8 cellular contexts compared by ENCODE assay signal in genomic region chr13:114098689-114099056, GRCh38. TPM values are rescaled to one million over a fixed set of nuclear protein-coding genes. Genes with fewer than 3 reads are reported as not detected.
DNase-seq lines count a peak whose midpoint lies in the region; ATAC-seq and TF ChIP-seq lines count a peak whose summit lies in the region.
"Not testable (repeated sequence)": the region's sequence is repeated elsewhere in the genome, so short reads cannot be mapped to it uniquely, and the experiment has no call there.

No MANE protein-coding gene starts in this region.

- ATAC-seq in activated T-cell treated with anti-CD3 and anti-CD28 coated beads, Interleukin-2, amount 50 U/mL, for 72 hours (replicated peaks in 1 of 2); central memory CD8-positive, alpha-beta T cell (replicated peaks; ENCODE audit: extremely low read depth, poor library complexity, severe bottlenecking); Right ventricle myocardium superior (ENCODE audit: poor library complexity): not testable (repeated sequence)

- not testable (repeated sequence) for TF ChIP-seq CTCF in Peyer's patch (IDR thresholded peaks at IDR 0.05); mesothelial cell of epicardium (IDR thresholded peaks at IDR 0.05; ENCODE audit: unreplicated experiment)

- H3K27ac Mint-ChIP-seq in activated T-cell treated with anti-CD3 and anti-CD28 coated beads, Interleukin-2, amount 50 U/mL, for 72 hours, result peak overlapping the region; percentile 84
- peak overlapping the region; percentile 92 for H3K27ac Mint-ChIP-seq in central memory CD8-positive, alpha-beta T cell (ENCODE audit: low read depth)
- H3K27ac Mint-ChIP-seq in mesothelial cell of epicardium, result peak overlapping the region; percentile 54

- peak overlapping the region; percentile 7 to 64 (median 59); a peak in 21 of 22 replicates for H3K9ac ChIP-seq in BLaER1 treated with 17β-estradiol and CSF1 and Interleukin-3, amounts not matched to agents 10 nM and 100 nM
- not testable (repeated sequence) for H3K9ac ChIP-seq in rectal smooth muscle tissue (ENCODE audit: low read length)

- H3K27me3 ChIP-seq in BLaER1 treated with 17β-estradiol and CSF1 and Interleukin-3, amounts not matched to agents 10 nM and 100 nM; Peyer's patch; rectal smooth muscle tissue (ENCODE audit: control insufficient read depth, insufficient read depth, low read length): not testable (repeated sequence)

- not testable (repeated sequence) for TF ChIP-seq POLR2A in Peyer's patch (IDR thresholded peaks at IDR 0.05)

- H3K4me3 Mint-ChIP-seq in activated T-cell treated with anti-CD3 and anti-CD28 coated beads, Interleukin-2, amount 50 U/mL, for 72 hours; mesothelial cell of epicardium: not testable (repeated sequence)
- peak overlapping the region; percentile 72 for H3K4me3 Mint-ChIP-seq in central memory CD8-positive, alpha-beta T cell

- peaks cover 0 to 30% (median 10%) of the 10 kb centered on the region in 11 experiments; a peak in 10 of 22 replicates for H3K36me3 ChIP-seq in BLaER1 treated with 17β-estradiol and CSF1 and Interleukin-3, amounts not matched to agents 10 nM and 100 nM
- H3K36me3 ChIP-seq in Peyer's patch; rectal smooth muscle tissue (ENCODE audit: control insufficient read depth, insufficient read depth, low read length): not testable (repeated sequence)

- not testable (repeated sequence) for H3K9me3 Mint-ChIP-seq in activated T-cell treated with anti-CD3 and anti-CD28 coated beads, Interleukin-2, amount 50 U/mL, for 72 hours; central memory CD8-positive, alpha-beta T cell; mesothelial cell of epicardium

- H3K4me1 Mint-ChIP-seq in activated T-cell treated with anti-CD3 and anti-CD28 coated beads, Interleukin-2, amount 50 U/mL, for 72 hours (ENCODE audit: low read depth), result peaks cover 49% of the 10 kb centered on the region
- peaks cover 72% of the 10 kb centered on the region for H3K4me1 Mint-ChIP-seq in central memory CD8-positive, alpha-beta T cell
- peaks cover 29% of the 10 kb centered on the region for H3K4me1 Mint-ChIP-seq in mesothelial cell of epicardium

- peak overlapping the region; percentile 72 to 89 (median 82) for H3K4me2 ChIP-seq in BLaER1 treated with 17β-estradiol and CSF1 and Interleukin-3, amounts not matched to agents 10 nM and 100 nM

- peaks cover 49 to 80% (median 76%) of the 10 kb centered on the region in 10 experiments for H3K4me1 ChIP-seq in BLaER1 treated with 17β-estradiol and CSF1 and Interleukin-3, amounts not matched to agents 10 nM and 100 nM
- peaks cover 0 to 11% (median 7%) of the 10 kb centered on the region in 4 donors for H3K4me1 ChIP-seq in Peyer's patch
- H3K4me1 ChIP-seq in rectal smooth muscle tissue (ENCODE audit: control insufficient read depth, insufficient read depth, low read length), result not testable (repeated sequence)

- intact Hi-C loops in Right ventricle myocardium superior (cut with DNase I), result not testable (repeated sequence)

- not testable (repeated sequence) for DNase-seq in Peyer's patch; activated T-cell treated with anti-CD3 and anti-CD28 coated beads, Interleukin-2, amount 50 U/mL, for 72 hours; central memory CD8-positive, alpha-beta T cell (ENCODE audit: low spot score in 2 of 2); mesothelial cell of epicardium (ENCODE audit: low spot score in 2 of 2, unreplicated experiment in 2 of 2)
- DNase-seq in Right ventricle myocardium superior, result peak; percentile 17

- H3K27me3 Mint-ChIP-seq in activated T-cell treated with anti-CD3 and anti-CD28 coated beads, Interleukin-2, amount 50 U/mL, for 72 hours (ENCODE audit: low read depth); central memory CD8-positive, alpha-beta T cell; mesothelial cell of epicardium (ENCODE audit: low read depth): not testable (repeated sequence)

- peaks cover 8 to 12% of the 10 kb centered on the region in 2 donors for H3K36me3 Mint-ChIP-seq in activated T-cell treated with anti-CD3 and anti-CD28 coated beads, Interleukin-2, amount 50 U/mL, for 72 hours (ENCODE audit: insufficient read depth in 2 of 2)
- peaks cover 36% of the 10 kb centered on the region for H3K36me3 Mint-ChIP-seq in central memory CD8-positive, alpha-beta T cell (ENCODE audit: insufficient read depth)
- H3K36me3 Mint-ChIP-seq in mesothelial cell of epicardium, result not testable (repeated sequence)

- peaks cover 71 to 84% (median 77%) of the 10 kb centered on the region in 11 experiments for H4K20me1 ChIP-seq in BLaER1 treated with 17β-estradiol and CSF1 and Interleukin-3, amounts not matched to agents 10 nM and 100 nM

- peaks cover 7 to 20% (median 11%) of the 10 kb centered on the region in 11 experiments for H3K9me3 ChIP-seq in BLaER1 treated with 17β-estradiol and CSF1 and Interleukin-3, amounts not matched to agents 10 nM and 100 nM (replicated peaks in 1 of 11)
- H3K9me3 ChIP-seq in Peyer's patch, result not testable (repeated sequence)

- H3K4me3 ChIP-seq in BLaER1 treated with 17β-estradiol and CSF1 and Interleukin-3, amounts not matched to agents 10 nM and 100 nM; Peyer's patch; rectal smooth muscle tissue (ENCODE audit: low read length): not testable (repeated sequence)

- H3K27ac ChIP-seq in BLaER1 treated with 17β-estradiol and CSF1 and Interleukin-3, amounts not matched to agents 10 nM and 100 nM, result peak overlapping the region in 9 of 11 experiments; percentile 55 to 77 (median 65); a peak in 18 of 22 replicates
- H3K27ac ChIP-seq in Peyer's patch (peak overlapping the region in 3 of 4 donors; percentile 46 to 66 (median 57)), rectal smooth muscle tissue (ENCODE audit: low read depth, low read length) (peak overlapping the region; percentile 65), temporal lobe (ENCODE audit: low read depth, low read length) (peak overlapping the region; percentile 52)

RNA-seq across cellular contexts. Expression of gene RASA3, which starts 33.8 kb away (rescaled TPM):
- 10 to 100 TPM in 1 of 4 donors, 1 to 10 TPM in 3; 3.5 to 41.3 (median 6.9) TPM for total RNA-seq in Peyer's patch
- 10 to 100 TPM; 39.2 to 48.9 TPM for total RNA-seq in activated T-cell treated with anti-CD3 and anti-CD28 coated beads, Interleukin-2, amount 50 U/mL, for 72 hours
- total RNA-seq in Right ventricle myocardium superior, result 11.2 TPM
- total RNA-seq in mesothelial cell of epicardium, result 13.5 to 14.6 TPM (median 13.7 TPM) in 3 replicates
- total RNA-seq in temporal lobe, result 13.3 TPM
